7 cellular contexts compared by ENCODE assay signal in genomic region chr19:2231621-2232221, GRCh38. TPM values are rescaled to one million over a fixed set of nuclear protein-coding genes. Genes with fewer than 3 reads are reported as not detected.
DNase-seq lines count a peak whose midpoint lies in the region; ATAC-seq and TF ChIP-seq lines count a peak whose summit lies in the region.
"Had no signal": no experiment of that assay in that cellular context is flagged by ENCODE, and none has a peak within 500 bp of the region (broad histone marks: within the 10 kb centered on the region; RNA-seq: fewer than 3 reads in every experiment).

No MANE protein-coding gene starts in this region.

- TF ChIP-seq CTCF in DND-41 (IDR thresholded peaks at IDR 0.05; ENCODE audit: borderline replicate concordance, extremely low read depth, low read length, poor library complexity, severe bottlenecking): peak; percentile 35

- TF ChIP-seq POLR2A in erythroblast (IDR thresholded peaks at IDR 0.05; ENCODE audit: low read length): peak; percentile 25

- H3K9me3 ChIP-seq in DND-41 (ENCODE audit: insufficient read depth, low read length, severe bottlenecking): no peaks in the 10 kb centered on the region
- H3K9me3 ChIP-seq in Karpas-422 (ENCODE audit: low read length): no peaks in the 10 kb centered on the region

- H3K4me3 ChIP-seq in DND-41 (ENCODE audit: low read depth in 1 of 2, low read length in 2 of 2) (no peak overlapping the region), Karpas-422 (ENCODE audit: low read length) (no peak overlapping the region)

- H3K4me2 ChIP-seq in DND-41 (ENCODE audit: insufficient read depth, low read length) (no peak overlapping the region), Karpas-422 (ENCODE audit: low read depth, low read length, poor library complexity, severe bottlenecking) (no peak overlapping the region)

- H3K9me2 ChIP-seq in Karpas-422 (replicated peaks; ENCODE audit: insufficient read depth, low read length): no peaks in the 10 kb centered on the region

- H3K79me2 ChIP-seq in DND-41 (ENCODE audit: insufficient read depth, low read length) (peaks cover 63% of the 10 kb centered on the region), Karpas-422 (ENCODE audit: low read length) (peaks cover 28% of the 10 kb centered on the region)

- H4K20me1 ChIP-seq in DND-41 (ENCODE audit: insufficient read depth, low read length): peaks cover 56% of the 10 kb centered on the region
- H4K20me1 ChIP-seq in Karpas-422 (ENCODE audit: insufficient read depth, low read depth, low read length): 0 out of 2 replicates have a peak, but pooled peaks cover 3% of the 10 kb centered on the region

- no peak for ATAC-seq in DND-41 (ENCODE audit: insufficient read depth, low read depth)

- H2AFZ ChIP-seq in DND-41 (ENCODE audit: low read depth, low read length): no peak overlapping the region
- no peak overlapping the region for H2AFZ ChIP-seq in Karpas-422 (ENCODE audit: low read length)

- H3K27me3 ChIP-seq in DND-41 (ENCODE audit: insufficient read depth, low read length, poor library complexity) (no peaks in the 10 kb centered on the region), Karpas-422 (ENCODE audit: low read length) (no peaks in the 10 kb centered on the region)

- no peak overlapping the region for H3K9ac ChIP-seq in DND-41 (ENCODE audit: low read depth, low read length)
- no peak overlapping the region for H3K9ac ChIP-seq in Karpas-422 (ENCODE audit: low read length)

- H3K4me1 ChIP-seq in DND-41 (ENCODE audit: insufficient read depth, low read length) (peaks cover 29% of the 10 kb centered on the region), Karpas-422 (ENCODE audit: low read length) (peaks cover 16% of the 10 kb centered on the region)

- DNase-seq in DND-41: no peak
- DNase-seq in Karpas-422: peak; percentile 75
- DNase-seq in erythroblast (lab: John Stamatoyannopoulos, UW): peak in 1 of 2 experiments; percentile 36
- DNase-seq in NCI-H2029 (lab: John Stamatoyannopoulos, UW): no peak
- DNase-seq in DMS153 treated with DMSO at 0.1 percent for 48 hours (lab: John Stamatoyannopoulos, UW; ENCODE audit: unreplicated experiment): no peak
- DNase-seq in foreskin melanocyte: no peak

- H3K27ac ChIP-seq in DND-41 (ENCODE audit: low read length): no peak overlapping the region; the same call in 1 of the 2 replicates
- H3K27ac ChIP-seq in Karpas-422 (ENCODE audit: low read length): no peak overlapping the region

- H3K36me3 ChIP-seq in DND-41 (ENCODE audit: insufficient read depth, low read length) (peaks cover 73% of the 10 kb centered on the region), Karpas-422 (ENCODE audit: insufficient read depth, low read length) (0 out of 2 replicates have a peak, but pooled peaks cover 3% of the 10 kb centered on the region)

RNA-seq across cellular contexts. Expression of gene PLEKHJ1, which starts 4.4 kb away (rescaled TPM):
- total RNA-seq in Karpas-422 (2014; rRNA removed; shearing (Covaris generic); ENCODE audit: low replicate concordance): 57.4 and 136 TPM in 2 replicates

RNA-seq across cellular contexts. Expression of gene SF3A2, which starts 4.9 kb away (rescaled TPM):
- total RNA-seq in Karpas-422 (2014; rRNA removed; shearing (Covaris generic); ENCODE audit: low replicate concordance): 27.2 and 55.8 TPM in 2 replicates

RNA-seq across cellular contexts. Expression of gene AMH, which starts 17.4 kb away (rescaled TPM):
- 1.9 and 7.2 TPM in 2 replicates for total RNA-seq in Karpas-422 (2014; rRNA removed; shearing (Covaris generic); ENCODE audit: low replicate concordance)

RNA-seq across cellular contexts. Expression of gene JSRP1, which starts 24.5 kb away (rescaled TPM):
- total RNA-seq in Karpas-422 (2014; rRNA removed; shearing (Covaris generic); ENCODE audit: low replicate concordance): not detected in 2 replicates
- total RNA-seq: dermis microvascular lymphatic vessel endothelial cell had no signal

RNA-seq across cellular contexts. Expression of gene PEAK3, which starts 50.3 kb away (rescaled TPM):
- total RNA-seq in Karpas-422 (2014; rRNA removed; shearing (Covaris generic); ENCODE audit: low replicate concordance): not detected in 2 replicates
